8 cellular contexts compared by ENCODE assay signal in the genomic region with DNA sequence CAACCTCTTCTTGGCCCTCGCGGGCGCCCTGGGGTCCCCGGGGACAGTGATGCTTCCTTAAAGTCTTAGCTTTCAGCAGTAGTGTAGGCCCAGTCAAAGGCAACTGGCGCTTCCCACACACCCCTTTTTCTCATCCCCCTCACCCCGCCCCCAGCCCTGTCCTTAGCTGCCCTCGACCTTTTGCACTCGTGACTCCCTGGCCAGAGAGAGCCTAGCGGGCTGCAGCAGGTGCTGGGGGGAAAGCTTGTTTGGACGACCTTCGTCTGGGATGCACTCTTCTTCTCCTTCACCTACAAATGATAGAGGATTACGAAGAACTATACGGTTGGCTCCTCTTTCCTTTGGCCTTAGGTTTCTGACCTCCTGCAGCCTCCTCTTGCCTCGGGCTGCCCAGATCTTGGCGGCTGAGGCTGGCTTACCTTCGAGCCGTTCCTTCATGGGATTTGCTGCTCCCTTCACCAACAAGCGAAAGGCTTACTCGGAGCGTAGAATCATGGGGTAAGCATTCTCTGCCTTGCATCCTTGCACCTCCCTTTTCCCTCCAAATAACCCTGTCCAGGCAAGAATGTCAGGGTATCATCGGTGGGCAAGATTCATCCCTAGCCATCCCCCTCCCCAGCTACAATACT. TPM values are rescaled to one million over a fixed set of nuclear protein-coding genes. Genes with fewer than 3 reads are reported as not detected.
A peak's percentile ranks its signal among the peaks of the same experiment; 100 is the strongest.
DNase-seq lines count a peak whose midpoint lies in the region; ATAC-seq and TF ChIP-seq lines count a peak whose summit lies in the region.

No MANE protein-coding gene starts in this region.

- H3K4me3 ChIP-seq in GM08714 (ENCODE audit: low read length) (peak overlapping the region; percentile 74), trophoblast cell (ENCODE audit: low read depth, low read length) (peak overlapping the region; percentile 83)

- H4K8ac ChIP-seq in trophoblast cell (ENCODE audit: low read depth, low read length) = peak overlapping the region; percentile 42

- no peak overlapping the region for H3K14ac ChIP-seq in trophoblast cell (ENCODE audit: low read length)

- H3K18ac ChIP-seq in trophoblast cell (ENCODE audit: low read length) = no peak overlapping the region

- peaks cover 3% of the 10 kb centered on the region for H3K79me1 ChIP-seq in trophoblast cell (ENCODE audit: low read length)

- H3K4me3 Mint-ChIP-seq in T-helper 17 cell (peak overlapping the region; percentile 93), glutamatergic neuron (ENCODE audit: unreplicated experiment) (peak overlapping the region; percentile 87)

- H4K12ac ChIP-seq in trophoblast cell (ENCODE audit: low read depth, low read length) = no peak overlapping the region

- no peak for TF ChIP-seq CTCF in glutamatergic neuron (IDR thresholded peaks at IDR 0.05; ENCODE audit: partially characterized antibody, unreplicated experiment)

- H3K9me3 ChIP-seq in T-helper 17 cell (ENCODE audit: control insufficient read depth, low read length, poor library complexity, severe bottlenecking) (no peaks in the 10 kb centered on the region), trophoblast cell (ENCODE audit: insufficient read depth, low read depth, low read length) (no peaks in the 10 kb centered on the region)

- H2AK5ac ChIP-seq in trophoblast cell (ENCODE audit: low read length) = no peak overlapping the region

- peak; percentile 14 for ATAC-seq in HG02678 (IDR thresholded peaks at IDR 0.05; ENCODE audit: unreplicated experiment)
- no peak for ATAC-seq in T-helper 17 cell

- H3K27ac ChIP-seq in trophoblast cell (ENCODE audit: low read depth, low read length) = no peak overlapping the region

- H3K36me3 Mint-ChIP-seq in T-helper 17 cell (ENCODE audit: low read depth) (peaks cover 2% of the 10 kb centered on the region), glutamatergic neuron (ENCODE audit: unreplicated experiment) (no peaks in the 10 kb centered on the region)

- no peak overlapping the region for H2BK12ac ChIP-seq in trophoblast cell (ENCODE audit: low read length)

- H4K91ac ChIP-seq in trophoblast cell (ENCODE audit: low read depth, low read length) = no peak overlapping the region

- peak overlapping the region; percentile 20 for H3K9ac ChIP-seq in trophoblast cell (ENCODE audit: low read length)

- no peak overlapping the region for H3K4ac ChIP-seq in trophoblast cell (ENCODE audit: low read depth, low read length)

- no peak overlapping the region for H2BK120ac ChIP-seq in trophoblast cell (ENCODE audit: insufficient read depth, low read length, poor library complexity)

- DNase-seq in T-helper 17 cell (no peak), glutamatergic neuron (peak; percentile 47), trophoblast cell (peak; percentile 30 to 44), Kasumi-1 (lab: John Stamatoyannopoulos, UW) (no peak)
- no peak for DNase-seq in activated CD4-positive, alpha-beta T cell treated with anti-CD3 and anti-CD28 coated beads, Interleukin-2, amount 50 U/mL, for 4 hours
- no peak for DNase-seq in stimulated activated CD4-positive, alpha-beta T cell treated with anti-CD3 and anti-CD28 coated beads, Interleukin-12 subunit alpha, Interleukin-12 subunit beta, amount 100 ng/mL, for 4 hours

- H3K79me2 ChIP-seq in trophoblast cell (ENCODE audit: control insufficient read depth, insufficient read depth, low read length, poor library complexity) = peaks cover 2% of the 10 kb centered on the region

- peaks cover 2 to 4% of the 10 kb centered on the region in 2 experiments for H3K4me1 ChIP-seq in trophoblast cell (ENCODE audit: control insufficient read depth in 1 of 2, insufficient read depth in 2 of 2, low read length in 2 of 2)

- no peak overlapping the region for H2BK5ac ChIP-seq in trophoblast cell (ENCODE audit: low read depth, low read length, poor library complexity)

- peak overlapping the region; percentile 31 for H2AFZ ChIP-seq in trophoblast cell (ENCODE audit: insufficient read depth, low read length, poor library complexity)

- WGBS in trophoblast cell (ENCODE audit: extremely low coverage, insufficient coverage, insufficient read length) = no CpG with 5 or more reads among the region's 21 CpGs

- H3K4me2 ChIP-seq in trophoblast cell (ENCODE audit: low read length) = peak overlapping the region; percentile 82

- H3K4me1 Mint-ChIP-seq in T-helper 17 cell = peaks cover 16% of the 10 kb centered on the region
- peaks cover 5% of the 10 kb centered on the region for H3K4me1 Mint-ChIP-seq in glutamatergic neuron (ENCODE audit: low read depth, unreplicated experiment)

- H3K27me3 Mint-ChIP-seq in T-helper 17 cell (no peaks in the 10 kb centered on the region), glutamatergic neuron (ENCODE audit: unreplicated experiment) (peaks cover 6% of the 10 kb centered on the region)

- peaks cover 8 to 16% of the 10 kb centered on the region in 2 experiments for H3K36me3 ChIP-seq in trophoblast cell (ENCODE audit: control insufficient read depth in 1 of 2, insufficient read depth in 2 of 2, low read length in 2 of 2)

- peak overlapping the region; percentile 94 for H3K27ac Mint-ChIP-seq in T-helper 17 cell
- H3K27ac Mint-ChIP-seq in glutamatergic neuron (ENCODE audit: unreplicated experiment) = no peak overlapping the region

- H3K23ac ChIP-seq in trophoblast cell (ENCODE audit: low read length) = no peak overlapping the region

- H3K27me3 ChIP-seq in trophoblast cell (ENCODE audit: insufficient read depth, low read length) = no peaks in the 10 kb centered on the region

- H3K9me3 Mint-ChIP-seq in glutamatergic neuron (ENCODE audit: unreplicated experiment) = no peaks in the 10 kb centered on the region

RNA-seq across cellular contexts. Expression of gene COQ10A, which starts 0.8 kb away (rescaled TPM):
- total RNA-seq in T-helper 17 cell (10 to 100 TPM; 28.7 to 34.4 TPM), glutamatergic neuron (ENCODE audit: unreplicated experiment) (18.9 TPM)
- 4.7 TPM in 2 replicates for polyA plus RNA-seq in trophoblast cell (2013)

RNA-seq across cellular contexts. Expression of gene ANKRD52, which starts 9.4 kb away (rescaled TPM):
- total RNA-seq in T-helper 17 cell (10 to 100 TPM; 30.8 to 33.4 TPM), glutamatergic neuron (ENCODE audit: unreplicated experiment) (49.1 TPM)
- 31.0 and 31.4 TPM in 2 replicates for polyA plus RNA-seq in trophoblast cell (2013)

RNA-seq across cellular contexts. Expression of gene CS, which starts 32.6 kb away (rescaled TPM):
- total RNA-seq in T-helper 17 cell (100 to 1,000 TPM; 189 to 197 TPM), glutamatergic neuron (ENCODE audit: unreplicated experiment) (257 TPM)
- polyA plus RNA-seq in trophoblast cell (2013) = 101 and 105 TPM in 2 replicates

RNA-seq across cellular contexts. Expression of gene SLC39A5, which starts 37.7 kb away (rescaled TPM):
- total RNA-seq in T-helper 17 cell (not detected), glutamatergic neuron (ENCODE audit: unreplicated experiment) (0.61 TPM)
- 0.08 TPM in 1 of 2 replicates, not detected in the other for polyA plus RNA-seq in trophoblast cell (2013)

RNA-seq across cellular contexts. Expression of gene NABP2, which starts 43.4 kb away (rescaled TPM):
- total RNA-seq in T-helper 17 cell (10 to 100 TPM; 12.5 to 19.4 TPM), glutamatergic neuron (ENCODE audit: unreplicated experiment) (42.6 TPM)
- polyA plus RNA-seq in trophoblast cell (2013) = 11.4 and 11.9 TPM in 2 replicates

Comparison
In these comparisons a context has a peak if more than half of its experiments do, and no peak if none do; other contexts are left out.
1. DNase-seq: peak in glutamatergic neuron (single experiment) and trophoblast cell (2 of 2); none in T-helper 17 cell (0 of 3), Kasumi-1 (0 of 2), activated CD4-positive, alpha-beta T cell treated with anti-CD3 and anti-CD28 coated beads, Interleukin-2, amount 50 U/mL, for 4 hours (0 of 2) and stimulated activated CD4-positive, alpha-beta T cell treated with anti-CD3 and anti-CD28 coated beads, Interleukin-12 subunit alpha, Interleukin-12 subunit beta, amount 100 ng/mL, for 4 hours (single experiment).